ENCODE assay signal across 11 cellular contexts in genomic region chr2:102155703-102156515, GRCh38. TPM values are rescaled to one million over a fixed set of nuclear protein-coding genes. Genes with fewer than 3 reads are reported as not detected.
DNase-seq lines count a peak whose midpoint lies in the region; ATAC-seq and TF ChIP-seq lines count a peak whose summit lies in the region.
"Had no signal": no experiment of that assay in that cellular context is flagged by ENCODE, and none has a peak within 500 bp of the region (broad histone marks: within the 10 kb centered on the region; RNA-seq: fewer than 3 reads in every experiment).

No MANE protein-coding gene starts in this region.

- H3K4me1 Mint-ChIP-seq in HFFc6 (ENCODE audit: low read depth): peaks cover 13% of the 10 kb centered on the region; the same call in 1 of the 2 replicates

- 33% methylated on average over 6 of the region's 6 CpGs for WGBS in prostate gland

- TF ChIP-seq CTCF in AG10803 (conservative IDR thresholded peaks at IDR 0.05; ENCODE audit: low read length) (no peak), RWPE2 (IDR thresholded peaks at IDR 0.05; ENCODE audit: poor library complexity, severe bottlenecking) (no peak), fibroblast of the aortic adventitia (IDR thresholded peaks at IDR 0.05; ENCODE audit: insufficient read depth, low read length) (no peak), prostate gland (IDR thresholded peaks at IDR 0.05) (no peak), HFFc6 (IDR thresholded peaks at IDR 0.05) (no peak)

- H3K9me3 Mint-ChIP-seq in HFFc6: no peaks in the 10 kb centered on the region

- peaks cover 7% of the 10 kb centered on the region for H3K4me1 ChIP-seq in RWPE2 (ENCODE audit: insufficient read depth, poor library complexity, severe bottlenecking)
- H3K4me1 ChIP-seq in prostate gland (replicated peaks): peaks cover 20% of the 10 kb centered on the region

- H3K4me3 Mint-ChIP-seq in HFFc6: no peak overlapping the region
- H3K4me3 Mint-ChIP-seq: CD4-positive, CD25-positive, alpha-beta regulatory T cell had no signal

- intact Hi-C loops in prostate gland (cut with DNase I): no loop called here

- no peak for TF ChIP-seq POLR2A in prostate gland (IDR thresholded peaks at IDR 0.05)
- no peak for TF ChIP-seq POLR2A in GM18505 (IDR thresholded peaks at IDR 0.05; ENCODE audit: borderline replicate concordance, extremely low read depth, insufficient read depth, insufficient read length)

- DNase-seq in AG10803 (ENCODE audit: low read depth): peak; percentile 88
- DNase-seq in RWPE2 (ENCODE audit: low spot score): no peak
- DNase-seq in fibroblast of the aortic adventitia (ENCODE audit: low read depth): peak; percentile 81
- DNase-seq in prostate gland (ENCODE audit: low spot score): peak; percentile 81
- no peak for DNase-seq in HFFc6
- DNase-seq: CD4-positive, CD25-positive, alpha-beta regulatory T cell; dorsolateral prefrontal cortex; Karpas-422 had no signal

- no peak overlapping the region for H3K27ac Mint-ChIP-seq in HFFc6
- H3K27ac Mint-ChIP-seq: CD4-positive, CD25-positive, alpha-beta regulatory T cell had no signal

- H3K36me3 ChIP-seq in RWPE2 (ENCODE audit: low read depth) (no peaks in the 10 kb centered on the region), prostate gland (no peaks in the 10 kb centered on the region)

- peak; percentile 49; the same call in 1 of the 3 replicates for ATAC-seq in RWPE2 (ENCODE audit: low read depth)
- ATAC-seq in GM18505 (IDR thresholded peaks at IDR 0.05; ENCODE audit: unreplicated experiment): no peak
- no peak for ATAC-seq in HG03460 (IDR thresholded peaks at IDR 0.05; ENCODE audit: unreplicated experiment)
- ATAC-seq in GM19351 (IDR thresholded peaks at IDR 0.05; ENCODE audit: unreplicated experiment): no peak

- H3K27me3 ChIP-seq in RWPE2 (ENCODE audit: insufficient read depth, poor library complexity, severe bottlenecking): no peaks in the 10 kb centered on the region
- no peaks in the 10 kb centered on the region for H3K27me3 ChIP-seq in prostate gland (replicated peaks; ENCODE audit: insufficient read depth)
- H3K27me3 ChIP-seq: dorsolateral prefrontal cortex had no signal

- H3K27ac ChIP-seq in RWPE2 (ENCODE audit: poor library complexity, severe bottlenecking) (no peak overlapping the region), prostate gland (peak overlapping the region; percentile 84 to 87)
- H3K27ac ChIP-seq: dorsolateral prefrontal cortex had no signal

- peaks cover 53% of the 10 kb centered on the region for H3K36me3 Mint-ChIP-seq in HFFc6 (ENCODE audit: low read depth)

- H3K9me3 ChIP-seq in RWPE2 (ENCODE audit: severe bottlenecking): no peaks in the 10 kb centered on the region
- H3K9me3 ChIP-seq in prostate gland: no peaks in the 10 kb centered on the region

- H3K4me3 ChIP-seq in AG10803 (ENCODE audit: low read length): no peak overlapping the region
- no peak overlapping the region for H3K4me3 ChIP-seq in RWPE2 (ENCODE audit: severe bottlenecking)
- H3K4me3 ChIP-seq in fibroblast of the aortic adventitia (ENCODE audit: low read depth, low read length): no peak overlapping the region
- H3K4me3 ChIP-seq in prostate gland: no peak overlapping the region
- H3K4me3 ChIP-seq: dorsolateral prefrontal cortex had no signal

- peaks cover 1% of the 10 kb centered on the region; the same call in 1 of the 2 replicates for H3K27me3 Mint-ChIP-seq in HFFc6 (ENCODE audit: insufficient read depth)
- H3K27me3 Mint-ChIP-seq: CD4-positive, CD25-positive, alpha-beta regulatory T cell had no signal

RNA-seq across cellular contexts. Expression of gene IL1R1, which starts 13.4 kb away (rescaled TPM):
- total RNA-seq in fibroblast of the aortic adventitia (ENCODE audit: low replicate concordance) (150 and 152 TPM in 2 replicates), prostate gland (100 to 1,000 TPM; 112 to 289 TPM)
- 10 to 100 TPM; 13.8 to 25.0 (median 22.9) TPM for total RNA-seq in HFFc6 (2021; fragmentation: NEBNext Ultra II Directional; extraction: Animal tissue kit (Norgen Biotek cat#: 25700))

RNA-seq across cellular contexts. Expression of gene IL1RL2, which starts 30.9 kb away (rescaled TPM):
- total RNA-seq in fibroblast of the aortic adventitia (ENCODE audit: low replicate concordance) (1.7 and 9.8 TPM in 2 replicates), prostate gland (1 to 10 TPM; 1.4 to 3.8 TPM)
- not detected for total RNA-seq in HFFc6 (2021; fragmentation: NEBNext Ultra II Directional; extraction: Animal tissue kit (Norgen Biotek cat#: 25700))
- total RNA-seq: CD4-positive, CD25-positive, alpha-beta regulatory T cell had no signal

Comparison
In these comparisons a context has a peak if more than half of its experiments do, and no peak if none do; other contexts are left out.
1. DNase-seq: peak in AG10803 (single experiment), fibroblast of the aortic adventitia (single experiment) and prostate gland (single experiment); none in RWPE2 (single experiment) and HFFc6 (single experiment).